ENCODE assay signal across 25 cellular contexts in the genomic region with DNA sequence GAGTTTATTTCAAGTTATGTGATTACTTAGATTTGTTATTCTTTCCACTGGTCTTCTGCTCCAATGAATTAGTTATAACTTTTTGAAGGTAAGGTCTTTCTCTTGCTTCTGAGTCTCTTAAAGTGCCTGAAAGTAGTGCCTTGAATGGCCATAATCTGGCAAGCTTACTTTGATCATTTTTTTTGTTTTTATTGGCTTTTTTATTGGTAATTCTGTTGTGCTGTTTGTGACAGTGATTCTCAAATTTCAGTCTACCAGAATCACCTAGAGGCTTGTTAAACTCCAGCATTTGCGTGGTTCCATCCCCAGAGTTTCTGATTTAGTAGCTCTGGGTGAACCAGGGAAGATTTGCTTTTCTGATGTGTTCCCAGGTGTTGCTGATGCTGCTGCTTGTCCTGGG.
"Had no signal": no experiment of that assay in that cellular context is flagged by ENCODE, and none has a peak within 500 bp of the region (broad histone marks: within the 10 kb centered on the region; RNA-seq: fewer than 3 reads in every experiment).

No MANE protein-coding gene starts in this region.

- H3K36me3 ChIP-seq: thoracic aorta, upper lobe of right lung had no signal

- H3K27ac Mint-ChIP-seq: activated B cell treated with CpG ODN at 0.5 μM for 24 hours; activated CD4-positive, alpha-beta T cell treated with anti-CD3 and anti-CD28 coated beads for 36 hours; activated naive CD4-positive, alpha-beta T cell treated with anti-CD3 and anti-CD28 coated beads for 36 hours; brain; dendritic cell treated with granulocyte-macrophage colony-stimulating factor and Interleukin-4, amounts not matched to agents 40 ng/mL and 50 ng/mL, for 4 days; stimulated activated naive B cell treated with anti-CD40 and anti-IgM and Interleukin-4, amounts not matched to agents 10 μg/mL and 1 μg/mL and 100 μg/mL, for 72 hours had no signal

- DNase-seq: activated B cell treated with CpG ODN at 0.5 μM for 24 hours; activated CD4-positive, alpha-beta T cell treated with anti-CD3 and anti-CD28 coated beads for 36 hours; activated CD4-positive, alpha-beta T cell treated with anti-CD3 and anti-CD28 coated beads, Interleukin-2, amount 50 U/mL, for 4 hours; activated CD8-positive, alpha-beta memory T cell treated with anti-CD3 and anti-CD28 coated beads for 24 hours; activated CD8-positive, alpha-beta memory T cell treated with anti-CD3 and anti-CD28 coated beads, Interleukin-2, amount 50 U/mL, for 4 hours; activated naive CD4-positive, alpha-beta T cell treated with anti-CD3 and anti-CD28 coated beads for 36 hours; activated T-cell treated with anti-CD3 and anti-CD28 coated beads, Interleukin-2, amount 50 U/mL, for 48 hours; anterior cingulate cortex; caudate nucleus; effector CD4-positive, alpha-beta T cell; glutamatergic neuron; left ventricle myocardium superior; occipital lobe; sigmoid colon; stimulated activated CD4-positive, alpha-beta T cell treated with anti-CD3 and anti-CD28 coated beads, Interleukin-2, amount 100 ng/mL, for 48 hours; stimulated activated CD8-positive, alpha-beta memory T cell treated with anti-CD3 and anti-CD28 coated beads, Interleukin-4, amount 100 ng/mL, for 48 hours; stimulated activated naive B cell treated with anti-CD40 and anti-IgM and Interleukin-4, amounts not matched to agents 10 μg/mL and 1 μg/mL and 100 μg/mL, for 72 hours; T1000; upper lobe of right lung had no signal

- H3K4me3 Mint-ChIP-seq: activated B cell treated with CpG ODN at 0.5 μM for 24 hours; activated CD4-positive, alpha-beta T cell treated with anti-CD3 and anti-CD28 coated beads for 36 hours; activated naive CD4-positive, alpha-beta T cell treated with anti-CD3 and anti-CD28 coated beads for 36 hours; brain; dendritic cell treated with granulocyte-macrophage colony-stimulating factor and Interleukin-4, amounts not matched to agents 40 ng/mL and 50 ng/mL, for 4 days; stimulated activated naive B cell treated with anti-CD40 and anti-IgM and Interleukin-4, amounts not matched to agents 10 μg/mL and 1 μg/mL and 100 μg/mL, for 72 hours had no signal

- H3K9me3 ChIP-seq: sigmoid colon, thoracic aorta, upper lobe of right lung had no signal

- H3K27me3 ChIP-seq: hepatocyte, sigmoid colon, upper lobe of right lung had no signal

- H3K27ac ChIP-seq: hepatocyte, sigmoid colon, thoracic aorta, upper lobe of right lung had no signal

- H3K4me1 ChIP-seq: sigmoid colon, upper lobe of right lung had no signal

- H3K4me3 ChIP-seq: hepatocyte, sigmoid colon, smooth muscle cell, thoracic aorta, upper lobe of right lung had no signal

- H3K27me3 Mint-ChIP-seq: activated B cell treated with CpG ODN at 0.5 μM for 24 hours; activated CD4-positive, alpha-beta T cell treated with anti-CD3 and anti-CD28 coated beads for 36 hours; brain; dendritic cell treated with granulocyte-macrophage colony-stimulating factor and Interleukin-4, amounts not matched to agents 40 ng/mL and 50 ng/mL, for 4 days; stimulated activated naive B cell treated with anti-CD40 and anti-IgM and Interleukin-4, amounts not matched to agents 10 μg/mL and 1 μg/mL and 100 μg/mL, for 72 hours had no signal

- H3K4me1 Mint-ChIP-seq: brain had no signal

- H3K9me3 Mint-ChIP-seq: activated B cell treated with CpG ODN at 0.5 μM for 24 hours; activated naive CD4-positive, alpha-beta T cell treated with anti-CD3 and anti-CD28 coated beads for 36 hours; brain; dendritic cell treated with granulocyte-macrophage colony-stimulating factor and Interleukin-4, amounts not matched to agents 40 ng/mL and 50 ng/mL, for 4 days; stimulated activated naive B cell treated with anti-CD40 and anti-IgM and Interleukin-4, amounts not matched to agents 10 μg/mL and 1 μg/mL and 100 μg/mL, for 72 hours had no signal

- ATAC-seq: activated CD4-positive, alpha-beta T cell treated with anti-CD3 and anti-CD28 coated beads for 36 hours; esophagus mucosa; left ventricle myocardium superior; stimulated activated naive B cell treated with anti-CD40 and anti-IgM and Interleukin-4, amounts not matched to agents 10 μg/mL and 1 μg/mL and 100 μg/mL, for 72 hours; upper lobe of right lung had no signal
